Comparison of ENCODE assay signal across 23 cellular contexts in the genomic region with DNA sequence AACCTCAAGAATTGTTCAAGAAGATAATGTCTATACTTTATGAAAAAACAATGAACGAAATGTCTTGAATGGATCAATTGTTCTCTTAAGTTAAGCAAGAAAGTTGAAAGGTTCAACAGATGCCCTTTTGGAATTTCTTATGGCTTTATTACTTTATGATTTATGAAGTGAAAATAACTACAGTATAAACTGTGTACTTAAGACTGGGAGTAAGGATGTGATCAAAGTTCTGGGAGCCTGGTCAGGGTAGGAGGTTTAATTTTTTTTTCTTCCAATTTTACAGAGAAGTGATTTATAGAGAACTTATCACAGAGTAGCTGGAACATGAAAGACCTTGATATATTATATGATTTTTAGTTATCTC.
DNase-seq lines count a peak whose midpoint lies in the region; ATAC-seq, FAIRE-seq and TF ChIP-seq lines count a peak whose summit lies in the region.
"Had no signal": no experiment of that assay in that cellular context is flagged by ENCODE, and none has a peak within 500 bp of the region (broad histone marks: within the 10 kb centered on the region; RNA-seq: fewer than 3 reads in every experiment).

No MANE protein-coding gene starts in this region.

- H3K9ac ChIP-seq in endodermal cell (ENCODE audit: extremely low read depth, low read length, poor library complexity, severe bottlenecking) = no peak overlapping the region
- H3K9ac ChIP-seq: BLaER1 treated with 17β-estradiol and CSF1 and Interleukin-3, amounts not matched to agents 10 nM and 100 nM had no signal

- H3K4me3 ChIP-seq in A549 = no peak overlapping the region
- no peak overlapping the region for H3K4me3 ChIP-seq in endodermal cell (ENCODE audit: low read length)
- H3K4me3 ChIP-seq: BLaER1 treated with 17β-estradiol and CSF1 and Interleukin-3, amounts not matched to agents 10 nM and 100 nM; GM12878 had no signal

- ATAC-seq in A549 = no peak
- no peak for ATAC-seq in memory B cell (ENCODE audit: low read depth)
- ATAC-seq in stimulated activated effector memory CD8-positive, alpha-beta T cell treated with anti-CD3 and anti-CD28 coated beads, Interleukin-12 subunit alpha, Interleukin-12 subunit beta, amount 100 ng/mL, for 72 hours = no peak
- no peak for ATAC-seq in HG03521 (IDR thresholded peaks at IDR 0.05; ENCODE audit: unreplicated experiment)
- ATAC-seq: HCT116 had no signal

- H3K27ac Mint-ChIP-seq in memory B cell (peak overlapping the region; percentile 76), endodermal cell (no peak overlapping the region)
- H3K27ac Mint-ChIP-seq in stimulated activated effector memory CD8-positive, alpha-beta T cell treated with anti-CD3 and anti-CD28 coated beads, Interleukin-12 subunit alpha, Interleukin-12 subunit beta, amount 100 ng/mL, for 72 hours = peak overlapping the region; percentile 5
- H3K27ac Mint-ChIP-seq: B cell, HFFc6 had no signal

- H3K27me3 ChIP-seq in endodermal cell (ENCODE audit: control insufficient read depth, insufficient read depth, low read length, poor library complexity, severe bottlenecking) = no peaks in the 10 kb centered on the region

- TF ChIP-seq POLR2A in A549 (IDR thresholded peaks at IDR 0.05; ENCODE audit: low read length) = no peak

- H3K4me3 Mint-ChIP-seq in memory B cell (no peak overlapping the region), endodermal cell (no peak overlapping the region)
- no peak overlapping the region for H3K4me3 Mint-ChIP-seq in stimulated activated effector memory CD8-positive, alpha-beta T cell treated with anti-CD3 and anti-CD28 coated beads, Interleukin-12 subunit alpha, Interleukin-12 subunit beta, amount 100 ng/mL, for 72 hours
- H3K4me3 Mint-ChIP-seq: B cell; CD4-positive, CD25-positive, alpha-beta regulatory T cell; HFFc6 had no signal

- H3K4me2 ChIP-seq in A549 = no peak overlapping the region
- H3K4me2 ChIP-seq: BLaER1 treated with 17β-estradiol and CSF1 and Interleukin-3, amounts not matched to agents 10 nM and 100 nM had no signal

- FAIRE-seq in A549 (lab: Jason Lieb, UNC) (peak; percentile 82), colon (lab: Jason Lieb, UNC) (peak; percentile 99)
- FAIRE-seq: GM12878 had no signal

- H3K27me3 Mint-ChIP-seq in memory B cell (no peaks in the 10 kb centered on the region), endodermal cell (ENCODE audit: insufficient read depth) (no peaks in the 10 kb centered on the region)
- H3K27me3 Mint-ChIP-seq: B cell; CD4-positive, CD25-positive, alpha-beta regulatory T cell had no signal

- no peaks in the 10 kb centered on the region for H3K9me3 ChIP-seq in A549
- peaks cover 9% of the 10 kb centered on the region for H3K9me3 ChIP-seq in endodermal cell (ENCODE audit: control insufficient read depth, low read length)

- H3K4me1 Mint-ChIP-seq in memory B cell (peaks cover 10% of the 10 kb centered on the region), endodermal cell (peaks cover 5% of the 10 kb centered on the region)
- H3K4me1 Mint-ChIP-seq in stimulated activated effector memory CD8-positive, alpha-beta T cell treated with anti-CD3 and anti-CD28 coated beads, Interleukin-12 subunit alpha, Interleukin-12 subunit beta, amount 100 ng/mL, for 72 hours = peaks cover 15% of the 10 kb centered on the region

- 69% methylated on average over 1 of the region's 1 CpG for WGBS in A549 (ENCODE audit: missing lambda C conversion rate)
- 100% methylated on average over 1 of the region's 1 CpG; no CpG with 5 or more reads in 1 of the 2 experiments for WGBS in endodermal cell (ENCODE audit: insufficient coverage in 1 of 2, insufficient read length in 1 of 2), 2 experiments

- H3K27ac ChIP-seq in A549 (no peak overlapping the region), endodermal cell (ENCODE audit: low read depth, low read length) (no peak overlapping the region)
- H3K27ac ChIP-seq: BLaER1 treated with 17β-estradiol and CSF1 and Interleukin-3, amounts not matched to agents 10 nM and 100 nM had no signal

- CTCF ChIA-PET in A549 (lab: Yijun Ruan, JAX) = no interaction called here

- no peak for TF ChIP-seq EP300 in A549 (IDR thresholded peaks at IDR 0.05)

- H3K36me3 Mint-ChIP-seq in memory B cell (no peaks in the 10 kb centered on the region), endodermal cell (ENCODE audit: low read depth) (peaks cover 7% of the 10 kb centered on the region)
- H3K36me3 Mint-ChIP-seq in stimulated activated effector memory CD8-positive, alpha-beta T cell treated with anti-CD3 and anti-CD28 coated beads, Interleukin-12 subunit alpha, Interleukin-12 subunit beta, amount 100 ng/mL, for 72 hours = no peaks in the 10 kb centered on the region
- H3K36me3 Mint-ChIP-seq: CD4-positive, CD25-positive, alpha-beta regulatory T cell had no signal

- DNase-seq in A549 (ENCODE audit: low read depth in 1 of 2, low spot score in 1 of 2) (no peak), memory B cell (ENCODE audit: low spot score in 2 of 2) (no peak), endodermal cell (no peak), activated gamma-delta T cell (lab: John Stamatoyannopoulos, UW) (no peak), NK-92 (lab: John Stamatoyannopoulos, UW; ENCODE audit: unreplicated experiment) (no peak)
- no peak for DNase-seq in stimulated activated effector memory CD8-positive, alpha-beta T cell treated with anti-CD3 and anti-CD28 coated beads, Interleukin-12 subunit alpha, Interleukin-12 subunit beta, amount 100 ng/mL, for 72 hours (ENCODE audit: low spot score in 2 of 2)
- DNase-seq: 8988T; CD8-positive, alpha-beta memory T cell; COR-L47; DMS 273 treated with DMSO at 0.1 percent for 48 hours; DMS53; DND-41; EL; GOT3; H7; HFFc6 had no signal

- POLR2A ChIA-PET in A549 (lab: Yijun Ruan, JAX) = no interaction called here

- H3K9me3 Mint-ChIP-seq in memory B cell (peaks cover 2% of the 10 kb centered on the region), endodermal cell (peaks cover 47% of the 10 kb centered on the region)
- H3K9me3 Mint-ChIP-seq in stimulated activated effector memory CD8-positive, alpha-beta T cell treated with anti-CD3 and anti-CD28 coated beads, Interleukin-12 subunit alpha, Interleukin-12 subunit beta, amount 100 ng/mL, for 72 hours = no peaks in the 10 kb centered on the region
- H3K9me3 Mint-ChIP-seq: CD8-positive, alpha-beta memory T cell; HFFc6 had no signal

- TF ChIP-seq RAD21 in A549 (conservative IDR thresholded peaks at IDR 0.05 in 1 of 2, IDR thresholded peaks at IDR 0.05 in 1 of 2) = no peak

- no peaks in the 10 kb centered on the region for H3K36me3 ChIP-seq in endodermal cell (ENCODE audit: control insufficient read depth, insufficient read depth, low read length)
- H3K36me3 ChIP-seq: BLaER1 treated with 17β-estradiol and CSF1 and Interleukin-3, amounts not matched to agents 10 nM and 100 nM had no signal

- H3K4me1 ChIP-seq in A549 = no peaks in the 10 kb centered on the region
- no peaks in the 10 kb centered on the region for H3K4me1 ChIP-seq in endodermal cell (ENCODE audit: control insufficient read depth, insufficient read depth, low read length)
- H3K4me1 ChIP-seq: BLaER1 treated with 17β-estradiol and CSF1 and Interleukin-3, amounts not matched to agents 10 nM and 100 nM had no signal

- TF ChIP-seq CTCF in A549 (IDR thresholded peaks at IDR 0.05) = no peak
- no peak for TF ChIP-seq CTCF in endodermal cell (conservative IDR thresholded peaks at IDR 0.05)

TF ChIP-seq in A549, 52 proteins besides CTCF, POLR2A, EP300 and RAD21:
- TF ChIP-seq POLR2AphosphoS2 (conservative IDR thresholded peaks at IDR 0.05; ENCODE audit: low read length) (no peak), HDAC2 (IDR thresholded peaks at IDR 0.05) (no peak), HES2 (IDR thresholded peaks at IDR 0.05) (no peak), ZFP36 (IDR thresholded peaks at IDR 0.05; ENCODE audit: borderline replicate concordance, partially characterized antibody) (no peak), RARB (CRISPR knock-in tag; IDR thresholded peaks at IDR 0.05) (no peak), NFE2L2 (conservative IDR thresholded peaks at IDR 0.05; ENCODE audit: low read length) (no peak)
- TF ChIP-seq, protein P1, sequence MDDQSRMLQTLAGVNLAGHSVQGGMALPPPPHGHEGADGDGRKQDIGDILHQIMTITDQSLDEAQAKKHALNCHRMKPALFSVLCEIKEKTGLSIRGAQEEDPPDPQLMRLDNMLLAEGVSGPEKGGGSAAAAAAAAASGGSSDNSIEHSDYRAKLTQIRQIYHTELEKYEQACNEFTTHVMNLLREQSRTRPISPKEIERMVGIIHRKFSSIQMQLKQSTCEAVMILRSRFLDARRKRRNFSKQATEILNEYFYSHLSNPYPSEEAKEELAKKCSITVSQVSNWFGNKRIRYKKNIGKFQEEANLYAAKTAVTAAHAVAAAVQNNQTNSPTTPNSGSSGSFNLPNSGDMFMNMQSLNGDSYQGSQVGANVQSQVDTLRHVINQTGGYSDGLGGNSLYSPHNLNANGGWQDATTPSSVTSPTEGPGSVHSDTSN (IDR thresholded peaks at IDR 0.05) = no peak
